15 cellular contexts compared by ENCODE assay signal in genomic region chr10:71842424-71842823, GRCh38. TPM values are rescaled to one million over a fixed set of nuclear protein-coding genes. Genes with fewer than 3 reads are reported as not detected.
DNase-seq lines count a peak whose midpoint lies in the region; ATAC-seq, FAIRE-seq and TF ChIP-seq lines count a peak whose summit lies in the region.
"Had no signal": no experiment of that assay in that cellular context is flagged by ENCODE, and none has a peak within 500 bp of the region (broad histone marks: within the 10 kb centered on the region; RNA-seq: fewer than 3 reads in every experiment).

No MANE protein-coding gene starts in this region.

- CTCF ChIA-PET in GM12878 (lab: Yijun Ruan, JAX): interaction anchor here (1.2 to 1.3 kb wide), 2 partner anchors 47 to 53 kb away, joined by 3 to 4 read pairs; no protein-coding TSS in a partner anchor

- H3K36me3 ChIP-seq in MM.1S (replicated peaks; ENCODE audit: insufficient read depth, low read length): no peaks in the 10 kb centered on the region
- peaks cover 3 to 4% of the 10 kb centered on the region in 2 experiments; a peak in 2 of 4 replicates for H3K36me3 ChIP-seq in GM12878 (ENCODE audit: control insufficient read depth in 2 of 2, insufficient read depth in 2 of 2, low read length in 1 of 2)
- H3K36me3 ChIP-seq in neutrophil: peaks cover 4% of the 10 kb centered on the region
- H3K36me3 ChIP-seq in hepatocyte (replicated peaks; ENCODE audit: insufficient read depth, low read depth): no peaks in the 10 kb centered on the region

- H3K79me2 ChIP-seq in MM.1S (ENCODE audit: low read length) (peaks cover 100% of the 10 kb centered on the region), GM12878 (ENCODE audit: control insufficient read depth, insufficient read depth, low read length) (peaks cover 74% of the 10 kb centered on the region), hepatocyte (peaks cover 98% of the 10 kb centered on the region)

- intact Hi-C loops in GM12878 (cut with micrococcal nuclease; ENCODE audit: unreplicated experiment): no loop called here

- H3K9ac ChIP-seq in MM.1S (ENCODE audit: low read length) (no peak overlapping the region), GM12878 (ENCODE audit: control insufficient read depth, insufficient read depth, low read length) (no peak overlapping the region)

- no TSS peak for BruUV-seq in GM12878 (replicated peaks; lab: Mats Ljungman, UMichigan)

- no peak for TF ChIP-seq EP300 in GM12878 (IDR thresholded peaks at IDR 0.05; ENCODE audit: borderline replicate concordance in 1 of 2, control insufficient read depth in 1 of 2, low read depth in 2 of 2, low read length in 2 of 2)

- H3K27ac ChIP-seq in MM.1S (ENCODE audit: low read length) (no peak overlapping the region), GM12878 (ENCODE audit: control insufficient read depth, insufficient read depth) (no peak overlapping the region), neutrophil (peak overlapping the region; percentile 68), hepatocyte (no peak overlapping the region)

- no peaks in the 10 kb centered on the region for H3F3A ChIP-seq in MM.1S (ENCODE audit: insufficient read depth, low read length)

- H3K4me3 ChIP-seq in MM.1S (ENCODE audit: low read length) (no peak overlapping the region), GM12878 (no peak overlapping the region), neutrophil (ENCODE audit: low read depth in 1 of 2, low read length in 1 of 2) (no peak overlapping the region), hepatocyte (no peak overlapping the region)

- in situ Hi-C loops in GM12878 (cut with MboI): no loop called here

- POLR2A ChIA-PET in GM12878 (lab: Charles Lee): interaction anchor here (3.8 kb wide), 1 partner anchor 8 kb away, joined by 16 read pairs; the partner anchor contains the start of gene PSAP

- H3K9me2 ChIP-seq in MM.1S (replicated peaks; ENCODE audit: insufficient read depth, low read length): no peaks in the 10 kb centered on the region
- H3K9me2 ChIP-seq in hepatocyte (replicated peaks; ENCODE audit: insufficient read depth): no peaks in the 10 kb centered on the region

- H3K4me2 ChIP-seq in MM.1S (ENCODE audit: low read depth, low read length) (peak overlapping the region; percentile 23; the same call in 1 of the 2 replicates), GM12878 (ENCODE audit: control insufficient read depth, insufficient read depth) (0 out of 2 replicates have a peak overlapping the region, but pooled peaks have one; percentile 14), hepatocyte (no peak overlapping the region)

- no peak for FAIRE-seq in GM12878 (lab: Jason Lieb, UNC)
- FAIRE-seq: H54, RCC 7860 had no signal

- SMC1A ChIA-PET in GM12878 (lab: Charles Lee; ENCODE audit: uncharacterized antibody, unreplicated experiment): interaction anchor here (1.0 to 3.0 kb wide), 3 partner anchors 8 to 54 kb away, joined by 3 to 10 read pairs (median 8); partner anchors contain the start of gene PSAP

- RAD21 ChIA-PET in GM12878 (lab: Charles Lee; ENCODE audit: unreplicated experiment): no interaction called here

- no peak for TF ChIP-seq RAD21 in GM12878 (IDR thresholded peaks at IDR 0.05; ENCODE audit: insufficient read depth, low read depth, low read length)

- H3K27me3 ChIP-seq in MM.1S (replicated peaks; ENCODE audit: insufficient read depth, low read length): no peaks in the 10 kb centered on the region
- H3K27me3 ChIP-seq in GM12878 (replicated peaks in 1 of 2; ENCODE audit: control insufficient read depth in 2 of 2, insufficient read depth in 2 of 2, low read length in 1 of 2): no peaks in the 10 kb centered on the region
- no peaks in the 10 kb centered on the region for H3K27me3 ChIP-seq in neutrophil
- H3K27me3 ChIP-seq in hepatocyte: no peaks in the 10 kb centered on the region

- peaks cover 33% of the 10 kb centered on the region for H4K20me1 ChIP-seq in MM.1S (ENCODE audit: insufficient read depth, low read length)
- H4K20me1 ChIP-seq in GM12878 (ENCODE audit: control insufficient read depth, insufficient read depth): no peaks in the 10 kb centered on the region; the same call in 1 of the 2 replicates
- peaks cover 100% of the 10 kb centered on the region for H4K20me1 ChIP-seq in hepatocyte (ENCODE audit: insufficient read depth, poor library complexity, severe bottlenecking)

- H3K4me1 ChIP-seq in MM.1S (ENCODE audit: low read length) (peaks cover 16% of the 10 kb centered on the region), GM12878 (ENCODE audit: control insufficient read depth, insufficient read depth, low read length) (peaks cover 43% of the 10 kb centered on the region), neutrophil (ENCODE audit: control insufficient read depth in 1 of 2, insufficient read depth in 1 of 2, low read depth in 1 of 2, low read length in 1 of 2) (peaks cover 88 to 96% of the 10 kb centered on the region in 2 experiments), hepatocyte (ENCODE audit: insufficient read depth) (peaks cover 30% of the 10 kb centered on the region)

- no peak for TF ChIP-seq CTCF in MM.1S (IDR thresholded peaks at IDR 0.05; ENCODE audit: low read length)
- TF ChIP-seq CTCF in GM12878 (IDR thresholded peaks at IDR 0.05 in 2 of 3, conservative IDR thresholded peaks at IDR 0.05 in 1 of 3; ENCODE audit: control insufficient read depth in 2 of 3, extremely low read depth in 1 of 3, insufficient read depth in 1 of 3, low read depth in 3 of 3, low read length in 3 of 3): no peak
- TF ChIP-seq CTCF in neutrophil (IDR thresholded peaks at IDR 0.05): no peak
- TF ChIP-seq CTCF in hepatocyte (IDR thresholded peaks at IDR 0.05; ENCODE audit: poor library complexity): no peak

- DNase-seq in CD1c-positive myeloid dendritic cell (ENCODE audit: extremely low spot score): peak; percentile 48
- no peak for DNase-seq in MM.1S
- DNase-seq in GM12878 (ENCODE audit: low read depth, low spot score): no peak
- DNase-seq in amygdala (lab: John Stamatoyannopoulos, UW): no peak
- no peak for DNase-seq in NCI-H774 (lab: John Stamatoyannopoulos, UW)
- DNase-seq in hepatocyte (ENCODE audit: low spot score): no peak
- DNase-seq: ACHN, Karpas-422, NCI-H146, NCI-H2107, NCI-H345, SHP77 treated with DMSO at 0.1 percent for 48 hours had no signal

- ATAC-seq in GM12878: no peak

- no peak overlapping the region for H2AFZ ChIP-seq in MM.1S (ENCODE audit: low read length)
- H2AFZ ChIP-seq in GM12878 (ENCODE audit: control insufficient read depth, low read depth, low read length): no peak overlapping the region
- H2AFZ ChIP-seq in hepatocyte: no peak overlapping the region

- WGBS in GM12878 (ENCODE audit: insufficient coverage, insufficient replicate concordance, low lambda C conversion rate, missing lambda C conversion rate): 69% methylated on average over 2 of the region's 2 CpGs
- WGBS in hepatocyte (ENCODE audit: low lambda C conversion rate, missing lambda C conversion rate): 48% methylated on average over 2 of the region's 2 CpGs

- no peak for TF ChIP-seq POLR2A in GM12878 (IDR thresholded peaks at IDR 0.05; ENCODE audit: low read depth, low read length)

- no peaks in the 10 kb centered on the region for H3K9me3 ChIP-seq in MM.1S (replicated peaks; ENCODE audit: insufficient read depth, low read length)
- no peaks in the 10 kb centered on the region for H3K9me3 ChIP-seq in GM12878 (replicated peaks; ENCODE audit: control insufficient read depth, insufficient read depth, low read length)
- no peaks in the 10 kb centered on the region for H3K9me3 ChIP-seq in neutrophil
- no peaks in the 10 kb centered on the region for H3K9me3 ChIP-seq in hepatocyte (ENCODE audit: low read depth)

TF ChIP-seq in GM12878, 131 proteins besides CTCF, POLR2A, EP300 and RAD21:
- TF ChIP-seq ASH2L (IDR thresholded peaks at IDR 0.05; ENCODE audit: borderline replicate concordance, low read depth) (no peak), SMARCA5 (IDR thresholded peaks at IDR 0.05) (no peak), ZZZ3 (IDR thresholded peaks at IDR 0.05; ENCODE audit: control insufficient read depth, insufficient read length, low read depth) (no peak), STAT3 (IDR thresholded peaks at IDR 0.05; ENCODE audit: low read depth, low read length) (no peak), SRF (IDR thresholded peaks at IDR 0.05; ENCODE audit: low read depth in 2 of 2, low read length in 2 of 2) (no peak), BCL11A (IDR thresholded peaks at IDR 0.05; ENCODE audit: low read depth, low read length) (no peak)

RNA-seq across cellular contexts. Expression of gene PSAP, which starts 8.6 kb away (rescaled TPM):
- total RNA-seq in GM12878 (2013; cell fraction: nucleolus; rRNA removed): 269 and 285 TPM in 2 replicates
- total RNA-seq in GM12878 (2014; rRNA removed): 287 and 299 TPM in 2 replicates
- 178 and 179 TPM in 2 replicates for total RNA-seq in GM12878 (2014; rRNA removed; fragmentation: Illumina TruSeq; extraction: Trizol)
- 336 and 346 TPM in 2 replicates for total RNA-seq in GM12878 (2021)
- polyA plus RNA-seq in GM12878 (2011; ENCODE audit: low read depth): 193 TPM
- polyA plus RNA-seq in GM12878 (2011; rRNA removed): 190 and 232 TPM in 2 replicates
- polyA plus RNA-seq in GM12878 (2011; cell fraction: cytosol; rRNA removed): 284 and 288 TPM in 2 replicates
- 240 and 286 TPM in 2 replicates for polyA plus RNA-seq in GM12878 (2011; cell fraction: nucleus; rRNA removed)
- polyA plus RNA-seq in GM12878 (2012): 258 and 314 TPM in 2 replicates
- 251 and 258 TPM in 2 replicates for polyA plus RNA-seq in GM12878 (2014; fragmentation: Illumina TruSeq; extraction: Trizol)
- 100 to 1,000 TPM; 280 to 312 TPM for polyA plus RNA-seq in GM12878 (2014; fragmentation: Nextera tagmentation; extraction: Ambion mirVana)
- 309 and 310 TPM in 2 replicates for polyA plus RNA-seq in GM12878 (2014; rRNA removed)
- 100 to 1,000 TPM; 275 to 291 TPM for polyA plus RNA-seq in GM12878 (2016; fragmentation: Nextera tagmentation; extraction: Ambion mirVana)
- polyA minus RNA-seq in GM12878 (2011; rRNA and poly(A)+ RNA removed): 185 and 279 TPM in 2 replicates
- polyA minus RNA-seq in GM12878 (2011; cell fraction: cytosol; rRNA and poly(A)+ RNA removed): 85.0 and 93.7 TPM in 2 replicates
- polyA minus RNA-seq in GM12878 (2011; cell fraction: nucleus; rRNA and poly(A)+ RNA removed): 43.9 and 51.0 TPM in 2 replicates
- total RNA-seq in hepatocyte: 686 and 732 TPM in 2 replicates
- polyA plus RNA-seq in hepatocyte: 954 and 987 TPM in 2 replicates
